ENCODE assay signal across 40 cellular contexts in the genomic region with DNA sequence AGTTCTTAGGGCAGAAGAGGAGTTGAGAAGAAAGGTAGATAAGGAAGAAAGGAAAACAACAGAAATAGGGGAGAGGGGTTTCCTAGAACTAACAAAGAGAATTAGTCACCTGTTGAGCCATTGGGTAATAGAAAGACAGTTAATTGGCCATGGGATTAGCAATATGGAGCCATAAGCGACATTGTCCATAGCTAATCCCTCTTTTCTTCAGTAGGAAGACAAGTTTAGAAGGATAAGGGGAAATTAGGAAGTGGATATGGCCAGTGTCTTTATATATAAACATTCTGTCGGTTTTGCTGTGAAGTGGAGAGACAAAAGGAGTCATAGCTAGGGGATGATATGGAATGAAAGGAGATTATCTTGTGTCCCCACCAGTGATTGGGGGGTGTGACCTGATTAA. TPM values are rescaled to one million over a fixed set of nuclear protein-coding genes. Genes with fewer than 3 reads are reported as not detected.
"Had no signal": no experiment of that assay in that cellular context is flagged by ENCODE, and none has a peak within 500 bp of the region (broad histone marks: within the 10 kb centered on the region; RNA-seq: fewer than 3 reads in every experiment).

No MANE protein-coding gene starts in this region.

- FAIRE-seq: astrocyte, bronchial epithelial cell, colon had no signal

- H3K4me1 ChIP-seq: body of pancreas, breast epithelium had no signal

- H3K4me3 Mint-ChIP-seq: activated naive CD4-positive, alpha-beta T cell treated with anti-CD3 and anti-CD28 coated beads for 36 hours; activated naive CD4-positive, alpha-beta T cell treated with anti-CD3 and anti-CD28 coated beads, Interleukin-2, amount 10 ng/mL, durations not matched to agents 7 days and 5 days; activated naive CD4-positive, alpha-beta T cell treated with anti-CD3 and anti-CD28 coated beads, Interleukin-2, amount 50 U/mL, for 24 hours; activated naive CD8-positive, alpha-beta T cell; activated naive CD8-positive, alpha-beta T cell treated with anti-CD3 and anti-CD28 coated beads for 36 hours; activated naive CD8-positive, alpha-beta T cell treated with anti-CD3 and anti-CD28 coated beads, Interleukin-2, amount 10 ng/mL, durations not matched to agents 7 days and 5 days; activated naive CD8-positive, alpha-beta T cell treated with anti-CD3 and anti-CD28 coated beads, Interleukin-2, amount 50 U/mL, for 24 hours; activated T-cell treated with anti-CD3 and anti-CD28 coated beads, Interleukin-2, amount 50 U/mL, for 4 hours; activated T-cell treated with anti-CD3 and anti-CD28 coated beads, Interleukin-2, amount 50 U/mL, for 72 hours; activated T-helper 1 cell treated with anti-CD3 and anti-CD28 coated beads, Interleukin-12 subunit alpha, Interleukin-12 subunit beta, Interleukin-2, Interleukin-4 antibody, amounts not matched to agents 30 ng/mL and 10 ng/mL and 1 ng/mL, durations not matched to agents 14 hours and 24 hours and 36 hours; activated T-helper 17 cell treated with anti-CD3 and anti-CD28 coated beads, Interleukin-2, amount 50 U/mL, for 72 hours; brain; central memory CD8-positive, alpha-beta T cell had no signal

- H3K36me3 ChIP-seq: adrenal gland, brain microvascular endothelial cell, cardiac muscle cell had no signal

- H3K9me3 ChIP-seq: body of pancreas had no signal

- H3K4me3 ChIP-seq: adrenal gland, ascending aorta, body of pancreas, breast epithelium, cardiac muscle cell had no signal

- H3K27me3 ChIP-seq: adrenal gland, ascending aorta, body of pancreas, brain microvascular endothelial cell, breast epithelium, cardiac muscle cell had no signal

- DNase-seq: activated effector memory CD4-positive, alpha-beta T cell treated with anti-CD3 and anti-CD28 coated beads, Interleukin-2, amount 50 U/mL, for 16 hours; activated effector memory CD4-positive, alpha-beta T cell treated with Interleukin-2 at 50 U/mL for 16 hours; activated gamma-delta T cell; activated gamma-delta T cell treated with Interleukin-2 at 50 U/mL for 16 hours; activated naive CD4-positive, alpha-beta T cell; activated naive CD4-positive, alpha-beta T cell treated with anti-CD3 and anti-CD28 coated beads for 36 hours; activated naive CD4-positive, alpha-beta T cell treated with anti-CD3 and anti-CD28 coated beads, Interleukin-2, amount 10 ng/mL, durations not matched to agents 7 days and 5 days; activated naive CD4-positive, alpha-beta T cell treated with anti-CD3 and anti-CD28 coated beads, Interleukin-2, amount 50 U/mL, for 16 hours; activated naive CD4-positive, alpha-beta T cell treated with Interleukin-2 at 50 U/mL for 16 hours; activated naive CD8-positive, alpha-beta T cell treated with anti-CD3 and anti-CD28 coated beads for 36 hours; activated naive CD8-positive, alpha-beta T cell treated with anti-CD3 and anti-CD28 coated beads, Interleukin-2, amount 10 ng/mL, durations not matched to agents 7 days and 5 days; activated naive CD8-positive, alpha-beta T cell treated with anti-CD3 and anti-CD28 coated beads, Interleukin-2, amount 50 U/mL, for 24 hours; activated T-cell treated with anti-CD3 and anti-CD28 coated beads, Interleukin-2, amount 50 U/mL, for 4 hours; activated T-cell treated with anti-CD3 and anti-CD28 coated beads, Interleukin-2, amount 50 U/mL, for 48 hours; activated T-cell treated with anti-CD3 and anti-CD28 coated beads, Interleukin-2, amount 50 U/mL, for 72 hours; adrenal gland; amniotic stem cell; amygdala; anterior cingulate cortex; aorta; body of pancreas; brain microvascular endothelial cell; caudate nucleus; central memory CD4-positive, alpha-beta T cell; cerebellar nuclear complex had no signal

- H3K27ac Mint-ChIP-seq: activated naive CD4-positive, alpha-beta T cell treated with anti-CD3 and anti-CD28 coated beads for 36 hours; activated naive CD4-positive, alpha-beta T cell treated with anti-CD3 and anti-CD28 coated beads, Interleukin-2, amount 10 ng/mL, durations not matched to agents 7 days and 5 days; activated naive CD4-positive, alpha-beta T cell treated with anti-CD3 and anti-CD28 coated beads, Interleukin-2, amount 50 U/mL, for 24 hours; activated naive CD4-positive, alpha-beta T cell treated with anti-CD3 and anti-CD28 coated beads, Interleukin-2, amount 50 U/mL, for 72 hours; activated naive CD8-positive, alpha-beta T cell; activated naive CD8-positive, alpha-beta T cell treated with anti-CD3 and anti-CD28 coated beads for 36 hours; activated naive CD8-positive, alpha-beta T cell treated with anti-CD3 and anti-CD28 coated beads, Interleukin-2, amount 10 ng/mL, durations not matched to agents 7 days and 5 days; activated naive CD8-positive, alpha-beta T cell treated with anti-CD3 and anti-CD28 coated beads, Interleukin-2, amount 50 U/mL, for 24 hours; activated T-cell treated with anti-CD3 and anti-CD28 coated beads, Interleukin-2, amount 50 U/mL, for 72 hours; activated T-helper 1 cell treated with anti-CD3 and anti-CD28 coated beads, Interleukin-12 subunit alpha, Interleukin-12 subunit beta, Interleukin-2, Interleukin-4 antibody, amounts not matched to agents 30 ng/mL and 10 ng/mL and 1 ng/mL, durations not matched to agents 14 hours and 24 hours and 36 hours; activated T-helper 17 cell treated with anti-CD3 and anti-CD28 coated beads, Interleukin-2, amount 50 U/mL, for 72 hours; activated T-helper 2 cell treated with anti-CD3 and anti-CD28 coated beads, Interferon-gamma antibody, Interleukin-2, Interleukin-4, amounts not matched to agents 10 μg/mL and 5 μg/mL and 100 μg/mL, durations not matched to agents 14 hours and 24 hours and 36 hours; brain had no signal

- H3K4me1 Mint-ChIP-seq: activated naive CD4-positive, alpha-beta T cell treated with anti-CD3 and anti-CD28 coated beads, Interleukin-2, amount 10 ng/mL, durations not matched to agents 7 days and 5 days; activated naive CD4-positive, alpha-beta T cell treated with anti-CD3 and anti-CD28 coated beads, Interleukin-2, amount 50 U/mL, for 24 hours; activated naive CD8-positive, alpha-beta T cell treated with anti-CD3 and anti-CD28 coated beads, Interleukin-2, amount 10 ng/mL, durations not matched to agents 7 days and 5 days; activated naive CD8-positive, alpha-beta T cell treated with anti-CD3 and anti-CD28 coated beads, Interleukin-2, amount 50 U/mL, for 24 hours; activated T-helper 17 cell treated with anti-CD3 and anti-CD28 coated beads, Interleukin-2, amount 50 U/mL, for 72 hours; brain; central memory CD8-positive, alpha-beta T cell had no signal

- H3K9me3 Mint-ChIP-seq: activated T-helper 17 cell treated with anti-CD3 and anti-CD28 coated beads, Interleukin-2, amount 50 U/mL, for 72 hours; central memory CD8-positive, alpha-beta T cell had no signal

- H3K27me3 Mint-ChIP-seq: activated naive CD4-positive, alpha-beta T cell treated with anti-CD3 and anti-CD28 coated beads, Interleukin-2, amount 10 ng/mL, durations not matched to agents 7 days and 5 days; activated naive CD4-positive, alpha-beta T cell treated with anti-CD3 and anti-CD28 coated beads, Interleukin-2, amount 50 U/mL, for 24 hours; activated naive CD8-positive, alpha-beta T cell; activated naive CD8-positive, alpha-beta T cell treated with anti-CD3 and anti-CD28 coated beads for 36 hours; activated naive CD8-positive, alpha-beta T cell treated with anti-CD3 and anti-CD28 coated beads, Interleukin-2, amount 10 ng/mL, durations not matched to agents 7 days and 5 days; activated naive CD8-positive, alpha-beta T cell treated with anti-CD3 and anti-CD28 coated beads, Interleukin-2, amount 50 U/mL, for 24 hours; activated T-helper 17 cell treated with anti-CD3 and anti-CD28 coated beads, Interleukin-2, amount 50 U/mL, for 72 hours; brain; central memory CD8-positive, alpha-beta T cell had no signal

- H3K27ac ChIP-seq: adrenal gland, ascending aorta, body of pancreas, brain microvascular endothelial cell, breast epithelium, cardiac muscle cell had no signal

- ATAC-seq: activated naive CD4-positive, alpha-beta T cell treated with anti-CD3 and anti-CD28 coated beads, Interleukin-2, amount 50 U/mL, for 72 hours; activated naive CD8-positive, alpha-beta T cell treated with anti-CD3 and anti-CD28 coated beads, Interleukin-2, amount 50 U/mL, for 24 hours; activated T-cell treated with anti-CD3 and anti-CD28 coated beads, Interleukin-2, amount 50 U/mL, for 4 hours; activated T-cell treated with anti-CD3 and anti-CD28 coated beads, Interleukin-2, amount 50 U/mL, for 72 hours; activated T-helper 17 cell treated with anti-CD3 and anti-CD28 coated beads, Interleukin-2, amount 50 U/mL, for 72 hours; body of pancreas had no signal

RNA-seq across cellular contexts. Expression of gene COL10A1, which starts 43.9 kb away (rescaled TPM):
- total RNA-seq: activated naive CD4-positive, alpha-beta T cell treated with anti-CD3 and anti-CD28 coated beads for 36 hours; activated naive CD4-positive, alpha-beta T cell treated with anti-CD3 and anti-CD28 coated beads, Interleukin-2, amount 50 U/mL, for 72 hours; activated naive CD8-positive, alpha-beta T cell treated with anti-CD3 and anti-CD28 coated beads for 36 hours; activated naive CD8-positive, alpha-beta T cell treated with anti-CD3 and anti-CD28 coated beads, Interleukin-2, amount 10 ng/mL, durations not matched to agents 7 days and 5 days; activated T-cell treated with anti-CD3 and anti-CD28 coated beads, Interleukin-2, amount 50 U/mL, for 4 hours; activated T-cell treated with anti-CD3 and anti-CD28 coated beads, Interleukin-2, amount 50 U/mL, for 72 hours; activated T-helper 1 cell treated with anti-CD3 and anti-CD28 coated beads, Interleukin-12 subunit alpha, Interleukin-12 subunit beta, Interleukin-2, Interleukin-4 antibody, amounts not matched to agents 30 ng/mL and 10 ng/mL and 1 ng/mL, durations not matched to agents 14 hours and 24 hours and 36 hours; activated T-helper 17 cell treated with anti-CD3 and anti-CD28 coated beads, Interleukin-2, amount 50 U/mL, for 72 hours; activated T-helper 2 cell treated with anti-CD3 and anti-CD28 coated beads, Interferon-gamma antibody, Interleukin-2, Interleukin-4, amounts not matched to agents 10 μg/mL and 5 μg/mL and 100 μg/mL, durations not matched to agents 14 hours and 24 hours and 36 hours; ascending aorta; astrocyte; bronchial epithelial cell; cardiac muscle cell had no signal
- polyA plus RNA-seq: adipose tissue, aorta had no signal
